8 cellular contexts compared by ENCODE assay signal in genomic region chr3:38164966-38165721, GRCh38. TPM values are rescaled to one million over a fixed set of nuclear protein-coding genes. Genes with fewer than 3 reads are reported as not detected.
A peak's percentile ranks its signal among the peaks of the same experiment; 100 is the strongest.
DNase-seq lines count a peak whose midpoint lies in the region; ATAC-seq, FAIRE-seq and TF ChIP-seq lines count a peak whose summit lies in the region.

TSS of gene OXSR1 (plus strand) at chr3:38165537. CDS start at chr3:38165877, 340 bp downstream.

- peak within 1 kb of the TSS; percentile 93 to 94 for H3K4me3 Mint-ChIP-seq in CD14-positive monocyte
- peak within 1 kb of the TSS; percentile 96 for H3K4me3 Mint-ChIP-seq in activated CD4-positive, alpha-beta memory T cell treated with anti-CD3 and anti-CD28 coated beads for 36 hours

- in situ Hi-C loops in HepG2 (cut with HindIII; ENCODE audit: extremely low pct_ligation_motif_present, low pct_unique_long_range_greater_than_20kb): no loop called here

- BruUV-seq in HepG2 (replicated peaks; lab: Mats Ljungman, UMichigan): no TSS peak

- peak within 1 kb of the TSS; percentile 86 to 97 (median 90) for H3K4me3 ChIP-seq in HepG2 (replicated peaks in 1 of 3; ENCODE audit: insufficient read depth in 1 of 3, low read depth in 2 of 3, low read length in 3 of 3)

- no peaks in the 10 kb centered on the region for H3K36me3 ChIP-seq in HepG2 (replicated peaks in 1 of 2; ENCODE audit: control insufficient read depth in 1 of 2, insufficient read depth in 2 of 2, low read length in 2 of 2)

- no peaks in the 10 kb centered on the region for H3K9me3 Mint-ChIP-seq in CD14-positive monocyte
- H3K9me3 Mint-ChIP-seq in activated CD4-positive, alpha-beta memory T cell treated with anti-CD3 and anti-CD28 coated beads for 36 hours: no peaks in the 10 kb centered on the region

- POLR2A ChIA-PET in activated CD4-positive, alpha-beta memory T cell treated with anti-CD3 and anti-CD28 coated beads for 36 hours (lab: Charles Lee): interaction anchor here (0.6 to 4.2 kb wide), 15 partner anchors 11 to 331 kb away, joined by 3 to 70 read pairs (median 3); partner anchors contain the start of genes ACAA1, EXOG, MYD88 and PLCD1
- POLR2A ChIA-PET in HepG2 (lab: Yijun Ruan, JAX): interaction anchor here (0.6 to 5.1 kb wide), 18 partner anchors 11 to 1172 kb away, joined by 3 to 179 read pairs (median 4); partner anchors contain the start of genes ACAA1, ACVR2B, EPM2AIP1 and EXOG

- TF ChIP-seq CTCF in CD14-positive monocyte (IDR thresholded peaks at IDR 0.05): no peak
- TF ChIP-seq CTCF in HepG2 (CRISPR knock-in tag; IDR thresholded peaks at IDR 0.05): 0 out of 2 replicates have a peak, but pooled peaks have one; percentile 0

- peak within 1 kb of the TSS; percentile 94 for H2AFZ ChIP-seq in HepG2 (ENCODE audit: low read length)

- H3K36me3 Mint-ChIP-seq in CD14-positive monocyte: peaks cover 13 to 19% of the 10 kb centered on the region in 2 donors
- H3K36me3 Mint-ChIP-seq in activated CD4-positive, alpha-beta memory T cell treated with anti-CD3 and anti-CD28 coated beads for 36 hours: peaks cover 12% of the 10 kb centered on the region

- 0 out of 2 replicates have a peak, but pooled peaks have one; percentile 8 for TF ChIP-seq RAD21 in HepG2 (CRISPR knock-in tag; IDR thresholded peaks at IDR 0.05)

- TF ChIP-seq EP300 in HepG2 (IDR thresholded peaks at IDR 0.05; ENCODE audit: low read depth in 2 of 2, low read length in 2 of 2) (no peak; a peak in 1 of 4 replicates), HepG2 (CRISPR knock-in tag; IDR thresholded peaks at IDR 0.05; ENCODE audit: borderline replicate concordance) (no peak)

- peaks cover 13% of the 10 kb centered on the region for H4K20me1 ChIP-seq in HepG2 (ENCODE audit: insufficient read depth, low read length)

- intact Hi-C loops in CD14-positive monocyte (cut with micrococcal nuclease) (loop anchor here (1.0 to 2.0 kb wide), 3 partner anchors 11 to 28 kb away; partner anchors contain the start of genes ACAA1 (in 1 of the 2) and MYD88 (in 1 of the 2)), HepG2 (cut with micrococcal nuclease; ENCODE audit: unreplicated experiment) (loop anchor here (2.0 kb wide), 1 partner anchor 26 kb away; the partner anchor contains the start of gene MYD88)
- intact Hi-C loops in activated CD4-positive, alpha-beta memory T cell treated with anti-CD3 and anti-CD28 coated beads for 36 hours (cut with micrococcal nuclease): loop anchor here (1.0 to 10.0 kb wide), 8 partner anchors 9 to 1170 kb away; partner anchors contain the start of genes ACAA1, EPM2AIP1, MLH1 and XYLB

- peak; percentile 90 for ATAC-seq in GM19397 (IDR thresholded peaks at IDR 0.05; ENCODE audit: unreplicated experiment)
- peak; percentile 94 for ATAC-seq in HG03571 (IDR thresholded peaks at IDR 0.05; ENCODE audit: unreplicated experiment)
- peak; percentile 93 for ATAC-seq in HepG2

- peaks cover 48% of the 10 kb centered on the region for H3K4me1 ChIP-seq in HepG2 (ENCODE audit: insufficient read depth, low read length)

- peaks cover 49% of the 10 kb centered on the region for H3K4me1 Mint-ChIP-seq in CD14-positive monocyte
- H3K4me1 Mint-ChIP-seq in activated CD4-positive, alpha-beta memory T cell treated with anti-CD3 and anti-CD28 coated beads for 36 hours (ENCODE audit: low read depth): peaks cover 39% of the 10 kb centered on the region

- CTCF ChIA-PET in activated CD4-positive, alpha-beta memory T cell treated with anti-CD3 and anti-CD28 coated beads for 36 hours (lab: Charles Lee): interaction anchor here (1.1 to 4.0 kb wide), 8 partner anchors 12 to 486 kb away, joined by 3 to 20 read pairs (median 4); partner anchors contain the start of genes ACAA1, MYD88 and XYLB
- CTCF ChIA-PET in HepG2 (lab: Yijun Ruan, JAX; ENCODE audit: low intra/inter-chr PET ratio, low total read pairs): no interaction called here

- no peaks in the 10 kb centered on the region for H3K27me3 Mint-ChIP-seq in CD14-positive monocyte (ENCODE audit: low read depth in 3 of 3)
- H3K27me3 Mint-ChIP-seq in activated CD4-positive, alpha-beta memory T cell treated with anti-CD3 and anti-CD28 coated beads for 36 hours: no peaks in the 10 kb centered on the region

- WGBS in HepG2 (ENCODE audit: low lambda C conversion rate): under 1% methylated on average over 35 of the region's 57 CpGs

- peak; percentile 87 for FAIRE-seq in HepG2 (lab: Jason Lieb, UNC)

- H3K27me3 ChIP-seq in HepG2 (ENCODE audit: control insufficient read depth in 1 of 2, insufficient read depth in 2 of 2, low read length in 2 of 2): no peaks in the 10 kb centered on the region; a peak in 1 of 5 replicates

- H3K27ac Mint-ChIP-seq in CD14-positive monocyte: peak within 1 kb of the TSS; percentile 99 to 100 (median 100)
- peak within 1 kb of the TSS; percentile 99 for H3K27ac Mint-ChIP-seq in activated CD4-positive, alpha-beta memory T cell treated with anti-CD3 and anti-CD28 coated beads for 36 hours

- DNase-seq in CD14-positive monocyte (ENCODE audit: low spot score): peak; percentile 100
- DNase-seq in NCI-H82 treated with DMSO at 0.1 percent for 48 hours (lab: John Stamatoyannopoulos, UW; ENCODE audit: unreplicated experiment): peak; percentile 97
- peak; percentile 98 for DNase-seq in activated CD4-positive, alpha-beta memory T cell treated with anti-CD3 and anti-CD28 coated beads for 36 hours
- DNase-seq in dermis microvascular lymphatic vessel endothelial cell (ENCODE audit: low read depth in 2 of 2): peak; percentile 100
- peak; percentile 99 for DNase-seq in HepG2 (ENCODE audit: low spot score)
- DNase-seq in stimulated activated CD4-positive, alpha-beta T cell treated with anti-CD3 and anti-CD28 coated beads, Interleukin-4, amount 100 ng/mL, for 1 hour: peak; percentile 94

- peak within 1 kb of the TSS; percentile 87 for H3K9ac ChIP-seq in HepG2 (ENCODE audit: insufficient read depth, low read depth, low read length)

- peak within 1 kb of the TSS; percentile 96 for H3K27ac ChIP-seq in HepG2 (ENCODE audit: extremely low read length, insufficient read depth, low read length)

- peak; percentile 82 to 89 for TF ChIP-seq POLR2A in HepG2 (IDR thresholded peaks at IDR 0.05; ENCODE audit: insufficient read depth in 1 of 2, low read depth in 2 of 2, low read length in 2 of 2)

- H3K4me2 ChIP-seq in HepG2 (ENCODE audit: low read depth, low read length): peak within 1 kb of the TSS; percentile 86

- no peaks in the 10 kb centered on the region for H3K9me3 ChIP-seq in HepG2 (ENCODE audit: low read length)

- peaks cover 44% of the 10 kb centered on the region for H3K79me2 ChIP-seq in HepG2 (ENCODE audit: insufficient read depth, low read length)

TF ChIP-seq in HepG2, 621 proteins besides CTCF, POLR2A, EP300 and RAD21 (continues in another document):
- no peak; the same call in 1 of the 2 replicates for TF ChIP-seq TMF1 (CRISPR knock-in tag; IDR thresholded peaks at IDR 0.05; ENCODE audit: low read depth)
- no peak for TF ChIP-seq TRIM22 (IDR thresholded peaks at IDR 0.05)
- peak; percentile 99 for TF ChIP-seq ZBTB21 (CRISPR knock-in tag; IDR thresholded peaks at IDR 0.05)
- no peak for TF ChIP-seq CHD4 (IDR thresholded peaks at IDR 0.05; ENCODE audit: borderline replicate concordance, low read length)
- TF ChIP-seq ZNF180 (CRISPR knock-in tag; IDR thresholded peaks at IDR 0.05; ENCODE audit: borderline replicate concordance, low read depth): no peak
- TF ChIP-seq LCORL (IDR thresholded peaks at IDR 0.05): no peak
- 0 out of 2 replicates have a peak, but pooled peaks have one; percentile 33 for TF ChIP-seq LCORL (CRISPR knock-in tag; IDR thresholded peaks at IDR 0.05)

RNA-seq across cellular contexts. Expression of gene OXSR1, which starts in this region (rescaled TPM):
- polyA plus RNA-seq in CD14-positive monocyte (10 to 100 TPM in 1 of 2 donors, 1 to 10 TPM in 1; 9.4 to 12.3 TPM), HepG2 (2011; rRNA removed) (25.9 and 27.4 TPM in 2 replicates)
- total RNA-seq in activated CD4-positive, alpha-beta memory T cell treated with anti-CD3 and anti-CD28 coated beads for 36 hours: 10 to 100 TPM; 47.5 to 48.5 TPM
- total RNA-seq in dermis microvascular lymphatic vessel endothelial cell (24.7 and 28.2 TPM in 2 replicates), HepG2 (2016; rRNA removed; fragmentation: Illumina TruSeq; extraction: Trizol) (32.6 and 41.1 TPM in 2 replicates)
- 7.6 TPM in 2 replicates for total RNA-seq in HepG2 (2016; cell fraction: cytosol; rRNA removed; fragmentation: Illumina TruSeq; extraction: Trizol; ENCODE audit: low read depth)
- 32.9 and 39.8 TPM in 2 replicates for total RNA-seq in HepG2 (2016; cell fraction: insoluble cytoplasmic fraction; rRNA removed; fragmentation: Illumina TruSeq; extraction: Trizol)
- total RNA-seq in HepG2 (2016; cell fraction: membrane; rRNA removed; fragmentation: Illumina TruSeq; extraction: Trizol): 12.8 and 14.5 TPM in 2 replicates
- total RNA-seq in HepG2 (2016; cell fraction: nucleus; rRNA removed; fragmentation: Illumina TruSeq; extraction: Trizol): 30.2 and 32.6 TPM in 2 replicates
- 18.5 and 23.3 TPM in 2 replicates for polyA plus RNA-seq in HepG2 (2011; cell fraction: cytosol; rRNA removed)
- 19.5 and 22.8 TPM in 2 replicates for polyA plus RNA-seq in HepG2 (2011; cell fraction: nucleus; rRNA removed)
- 23.1 and 31.4 TPM in 2 replicates for polyA plus RNA-seq in HepG2 (2012)
- polyA plus RNA-seq in HepG2 (2016; cell fraction: cytosol; fragmentation: Illumina TruSeq; extraction: Trizol; ENCODE audit: low read depth): 1.5 and 1.6 TPM in 2 replicates
- 33.9 and 36.3 TPM in 2 replicates for polyA plus RNA-seq in HepG2 (2016; cell fraction: insoluble cytoplasmic fraction; fragmentation: Illumina TruSeq; extraction: Trizol; ENCODE audit: low read depth)
- 5.4 and 5.9 TPM in 2 replicates for polyA plus RNA-seq in HepG2 (2016; cell fraction: membrane; fragmentation: Illumina TruSeq; extraction: Trizol; ENCODE audit: low read depth)
- 31.5 and 34.6 TPM in 2 replicates for polyA plus RNA-seq in HepG2 (2016; cell fraction: nucleus; fragmentation: Illumina TruSeq; extraction: Trizol; ENCODE audit: insufficient read depth, low read depth)
- polyA minus RNA-seq in HepG2 (2011; rRNA and poly(A)+ RNA removed; ENCODE audit: low replicate concordance): 36.3 and 49.0 TPM in 2 replicates
- polyA minus RNA-seq in HepG2 (2011; cell fraction: cytosol; rRNA and poly(A)+ RNA removed): 26.2 and 26.9 TPM in 2 replicates
- 37.9 and 47.6 TPM in 2 replicates for polyA minus RNA-seq in HepG2 (2011; cell fraction: nucleus; rRNA and poly(A)+ RNA removed)

Comparison
In these comparisons a context has a peak if more than half of its experiments do, and no peak if none do; other contexts are left out.
1. Peak in every context shown above with its lines: DNase-seq, ATAC-seq, H3K4me3 ChIP-seq and H3K27ac ChIP-seq.